ENCODE assay signal across 19 cellular contexts in genomic region chr11:123526027-123526805, GRCh38.
DNase-seq lines count a peak whose midpoint lies in the region; ATAC-seq and TF ChIP-seq lines count a peak whose summit lies in the region.
"Had no signal": no experiment of that assay in that cellular context is flagged by ENCODE, and none has a peak within 500 bp of the region (broad histone marks: within the 10 kb centered on the region; RNA-seq: fewer than 3 reads in every experiment).

No MANE protein-coding gene starts in this region.

- peaks cover 12% of the 10 kb centered on the region; the same call in 1 of the 2 replicates for H3K4me1 ChIP-seq in GM23248 (ENCODE audit: insufficient read depth)
- peaks cover 3% of the 10 kb centered on the region for H3K4me1 ChIP-seq in adipocyte (ENCODE audit: control insufficient read depth, insufficient read depth, low read length)
- H3K4me1 ChIP-seq in sigmoid colon = no peaks in the 10 kb centered on the region
- H3K4me1 ChIP-seq in naive thymus-derived CD4-positive, alpha-beta T cell (ENCODE audit: control insufficient read depth in 2 of 2, insufficient read depth in 2 of 2, low read length in 2 of 2) = no peaks in the 10 kb centered on the region
- H3K4me1 ChIP-seq: esophagus muscularis mucosa had no signal

- peaks cover 0 to 8% (median under 1%) of the 10 kb centered on the region in 5 donors for H3K36me3 Mint-ChIP-seq in naive thymus-derived CD4-positive, alpha-beta T cell

- H3K27me3 ChIP-seq in GM23248 (replicated peaks; ENCODE audit: insufficient read depth) = no peaks in the 10 kb centered on the region
- no peaks in the 10 kb centered on the region for H3K27me3 ChIP-seq in adipocyte (replicated peaks; ENCODE audit: control insufficient read depth, insufficient read depth, low read length)
- H3K27me3 ChIP-seq in sigmoid colon = peaks cover 0 to 11% (median 0%) of the 10 kb centered on the region in 3 donors
- no peaks in the 10 kb centered on the region for H3K27me3 ChIP-seq in naive thymus-derived CD4-positive, alpha-beta T cell (ENCODE audit: control insufficient read depth in 2 of 2, insufficient read depth in 2 of 2, low read length in 2 of 2)
- H3K27me3 ChIP-seq: brain microvascular endothelial cell had no signal

- H3K9me3 Mint-ChIP-seq in naive thymus-derived CD4-positive, alpha-beta T cell = peaks cover 0 to 5% (median 0%) of the 10 kb centered on the region in 11 donors

- TF ChIP-seq EP300 in sigmoid colon (IDR thresholded peaks at IDR 0.05) = no peak

- peak overlapping the region; percentile 60 for H3K4me2 ChIP-seq in GM23248 (ENCODE audit: unreplicated experiment)
- H3K4me2 ChIP-seq: smooth muscle cell had no signal

- H3F3A ChIP-seq in GM23248 (ENCODE audit: insufficient read depth) = no peaks in the 10 kb centered on the region

- H3K36me3 ChIP-seq in GM23248 (ENCODE audit: low read depth) (no peaks in the 10 kb centered on the region), adipocyte (ENCODE audit: control insufficient read depth, insufficient read depth, low read length, severe bottlenecking) (no peaks in the 10 kb centered on the region), sigmoid colon (no peaks in the 10 kb centered on the region)
- no peaks in the 10 kb centered on the region for H3K36me3 ChIP-seq in naive thymus-derived CD4-positive, alpha-beta T cell (ENCODE audit: control insufficient read depth in 2 of 3, insufficient read depth in 3 of 3, low read length in 3 of 3)
- H3K36me3 ChIP-seq: brain microvascular endothelial cell, esophagus muscularis mucosa, heart right ventricle had no signal

- POLR2A ChIA-PET in naive thymus-derived CD4-positive, alpha-beta T cell (lab: Charles Lee) = no interaction called here

- H3K27ac ChIP-seq in GM23248 (no peak overlapping the region), sigmoid colon (no peak overlapping the region)
- H3K27ac ChIP-seq in naive thymus-derived CD4-positive, alpha-beta T cell (ENCODE audit: low read depth, low read length) = no peak overlapping the region
- H3K27ac ChIP-seq: brain microvascular endothelial cell, esophagus muscularis mucosa had no signal

- H2AFZ ChIP-seq in GM23248 = peak overlapping the region; percentile 64

- H3K27ac Mint-ChIP-seq in naive thymus-derived CD4-positive, alpha-beta T cell = peak overlapping the region in 1 of 9 donors; percentile 21

- H3K9ac ChIP-seq in GM23248 = peak overlapping the region; percentile 19
- peak overlapping the region; percentile 16 for H3K9ac ChIP-seq in adipocyte (ENCODE audit: low read length)

- H3K27me3 Mint-ChIP-seq in naive thymus-derived CD4-positive, alpha-beta T cell = no peaks in the 10 kb centered on the region

- CTCF ChIA-PET in naive thymus-derived CD4-positive, alpha-beta T cell (lab: Charles Lee) = no interaction called here

- ATAC-seq in naive thymus-derived CD4-positive, alpha-beta T cell = no peak
- ATAC-seq in GM19452 (IDR thresholded peaks at IDR 0.05; ENCODE audit: unreplicated experiment) (no peak), GM21737 (IDR thresholded peaks at IDR 0.05; ENCODE audit: unreplicated experiment) (no peak)

- H3K4me3 ChIP-seq in GM23248 (peak overlapping the region; percentile 63), adipocyte (ENCODE audit: low read length) (peak overlapping the region; percentile 63), sigmoid colon (peak overlapping the region in 3 of 4 donors; percentile 20 to 22 (median 21))
- H3K4me3 ChIP-seq in naive thymus-derived CD4-positive, alpha-beta T cell (ENCODE audit: low read length) = no peak overlapping the region
- H3K4me3 ChIP-seq: smooth muscle cell had no signal

- peaks cover 69% of the 10 kb centered on the region for H3K79me2 ChIP-seq in GM23248 (ENCODE audit: insufficient read depth)

- no peaks in the 10 kb centered on the region for H3K9me3 ChIP-seq in GM23248 (ENCODE audit: low read depth)
- H3K9me3 ChIP-seq in adipocyte (ENCODE audit: control insufficient read depth, low read length) = no peaks in the 10 kb centered on the region
- no peaks in the 10 kb centered on the region for H3K9me3 ChIP-seq in sigmoid colon
- H3K9me3 ChIP-seq in naive thymus-derived CD4-positive, alpha-beta T cell (ENCODE audit: control insufficient read depth in 2 of 3, low read length in 3 of 3) = no peaks in the 10 kb centered on the region
- H3K9me3 ChIP-seq: esophagus muscularis mucosa had no signal

- DNase-seq in GM23248 = peak; percentile 19
- DNase-seq in adipocyte (ENCODE audit: low read depth) = no peak
- DNase-seq in hypothalamus (lab: John Stamatoyannopoulos, UW) = peak in 26 of 51 donors; percentile 17 to 64 (median 42)
- no peak for DNase-seq in sigmoid colon
- no peak for DNase-seq in naive thymus-derived CD4-positive, alpha-beta T cell
- DNase-seq: activated CD4-positive, alpha-beta T cell treated with anti-CD3 and anti-CD28 coated beads for 4 hours; brain microvascular endothelial cell; DMS153; heart right ventricle; KG1; kidney glomerular epithelial cell; stimulated activated CD4-positive, alpha-beta T cell treated with anti-CD3 and anti-CD28 coated beads, Interleukin-4, amount 100 ng/mL, for 4 hours; stimulated activated CD8-positive, alpha-beta memory T cell treated with anti-CD3 and anti-CD28 coated beads, Interleukin-4, amount 100 ng/mL, for 48 hours; T-helper 9 cell had no signal

- TF ChIP-seq POLR2A in sigmoid colon (IDR thresholded peaks at IDR 0.05) = no peak

- no peaks in the 10 kb centered on the region for H4K20me1 ChIP-seq in GM23248 (ENCODE audit: insufficient read depth)

- peaks cover 0 to 18% (median 0%) of the 10 kb centered on the region in 7 donors for H3K4me1 Mint-ChIP-seq in naive thymus-derived CD4-positive, alpha-beta T cell

- WGBS in GM23248 (ENCODE audit: low coverage in 1 of 2, low lambda C conversion rate in 2 of 2, missing lambda C conversion rate in 2 of 2), 2 experiments = 68 to 71% methylated on average over 19 to 22 of the region's 22 CpGs
- WGBS in sigmoid colon, 2 donors = 80 to 85% methylated on average over 22 of the region's 22 CpGs

- H3K4me3 Mint-ChIP-seq in naive thymus-derived CD4-positive, alpha-beta T cell = no peak overlapping the region
- H3K4me3 Mint-ChIP-seq: CD14-positive monocyte had no signal

- H3K9me2 ChIP-seq in GM23248 (ENCODE audit: insufficient read depth) = no peaks in the 10 kb centered on the region

- intact Hi-C loops in sigmoid colon (cut with DNase I) = no loop called here
- intact Hi-C loops in naive thymus-derived CD4-positive, alpha-beta T cell (cut with micrococcal nuclease) = no loop called here

- no peak for TF ChIP-seq CTCF in sigmoid colon (IDR thresholded peaks at IDR 0.05)

- in situ Hi-C loops in GM23248 (cut with MboI) = no loop called here

Comparison
In these comparisons a context has a peak if more than half of its experiments do, and no peak if none do; other contexts are left out.
1. DNase-seq: peak in GM23248 (single experiment) and hypothalamus (26 of 51); none in adipocyte (single experiment), sigmoid colon (single experiment) and naive thymus-derived CD4-positive, alpha-beta T cell (0 of 9).